8 cellular contexts compared by ENCODE assay signal in the genomic region with DNA sequence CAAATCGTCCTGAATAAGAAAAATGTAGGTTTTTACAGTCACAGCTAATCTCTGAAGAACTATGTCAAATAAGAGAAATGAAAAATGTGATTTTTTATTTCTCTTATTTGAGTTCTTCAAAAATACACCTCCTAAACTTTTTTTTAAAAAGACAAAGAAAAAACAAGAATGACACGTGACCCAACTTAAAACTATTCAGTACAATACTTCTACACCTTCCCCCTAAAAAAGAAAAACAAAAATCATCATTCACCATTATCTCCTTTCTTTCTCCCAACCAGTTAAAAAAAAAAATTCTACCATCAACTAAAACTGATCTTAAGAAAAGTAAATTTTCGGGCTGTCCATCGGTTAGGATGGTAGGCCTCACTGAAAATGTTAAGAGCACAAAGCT. TPM values are rescaled to one million over a fixed set of nuclear protein-coding genes. Genes with fewer than 3 reads are reported as not detected.
DNase-seq lines count a peak whose midpoint lies in the region; ATAC-seq, FAIRE-seq and TF ChIP-seq lines count a peak whose summit lies in the region.

No MANE protein-coding gene starts in this region.

- 53% methylated on average over 4 of the region's 4 CpGs for WGBS in liver
- 9% methylated on average over 4 of the region's 4 CpGs for WGBS in thymus

- H3K4me1 ChIP-seq in astrocyte (ENCODE audit: insufficient read depth, low read length) = peaks cover 19% of the 10 kb centered on the region
- H3K4me1 ChIP-seq in liver (ENCODE audit: control insufficient read depth in 4 of 4, insufficient read depth in 4 of 4, low read length in 3 of 4) = peaks cover 2 to 20% (median 13%) of the 10 kb centered on the region in 4 donors
- peaks cover 5% of the 10 kb centered on the region for H3K4me1 ChIP-seq in thymus (ENCODE audit: control insufficient read depth, insufficient read depth, low read length)

- H4K20me1 ChIP-seq in astrocyte (ENCODE audit: insufficient read depth, low read length) = peaks cover 42% of the 10 kb centered on the region

- TF ChIP-seq RAD21 in liver (IDR thresholded peaks at IDR 0.05) = no peak

- H3K4me3 ChIP-seq in astrocyte (ENCODE audit: insufficient read depth, low read depth, low read length) (peak overlapping the region; percentile 92), liver (ENCODE audit: low read depth in 1 of 3, low read length in 3 of 3) (peak overlapping the region; percentile 4 to 88 (median 86)), thymus (ENCODE audit: low read length) (peak overlapping the region; percentile 92)

- H3K4me1 Mint-ChIP-seq in activated CD4-positive, alpha-beta T cell treated with anti-CD3 and anti-CD28 coated beads, Interleukin-2, amount 10 ng/mL, durations not matched to agents 7 days and 5 days = peaks cover 68% of the 10 kb centered on the region
- H3K4me1 Mint-ChIP-seq in astrocyte (ENCODE audit: low read depth, unreplicated experiment) = peaks cover 18% of the 10 kb centered on the region

- H3K27ac Mint-ChIP-seq in activated CD4-positive, alpha-beta T cell treated with anti-CD3 and anti-CD28 coated beads, Interleukin-2, amount 10 ng/mL, durations not matched to agents 7 days and 5 days = peak overlapping the region; percentile 94
- H3K27ac Mint-ChIP-seq in astrocyte (ENCODE audit: unreplicated experiment) = peak overlapping the region; percentile 100

- no peak for FAIRE-seq in astrocyte (lab: Jason Lieb, UNC)

- TF ChIP-seq CTCF in astrocyte (IDR thresholded peaks at IDR 0.05; ENCODE audit: insufficient read depth, low read depth, low read length) (no peak), liver (IDR thresholded peaks at IDR 0.05; ENCODE audit: low read depth, low read length, missing input control) (no peak)

- POLR2A ChIA-PET in activated CD4-positive, alpha-beta T cell treated with anti-CD3 and anti-CD28 coated beads, Interleukin-2, amount 10 ng/mL, durations not matched to agents 7 days and 5 days (lab: Charles Lee) = interaction anchor here (0.7 to 1.2 kb wide), 2 partner anchors 9 to 55 kb away, joined by 3 read pairs; no protein-coding TSS in a partner anchor

- H3K27me3 ChIP-seq in astrocyte (ENCODE audit: insufficient read depth, low read length) (no peaks in the 10 kb centered on the region), liver (ENCODE audit: control insufficient read depth in 4 of 4, insufficient read depth in 4 of 4, low read length in 3 of 4) (no peaks in the 10 kb centered on the region), thymus (ENCODE audit: control insufficient read depth, insufficient read depth) (no peaks in the 10 kb centered on the region)

- H3K9me3 ChIP-seq in astrocyte (ENCODE audit: insufficient read depth, low read depth, low read length) = no peaks in the 10 kb centered on the region
- H3K9me3 ChIP-seq in liver (ENCODE audit: control insufficient read depth in 4 of 4, low read length in 3 of 4) = no peaks in the 10 kb centered on the region
- no peaks in the 10 kb centered on the region for H3K9me3 ChIP-seq in thymus (ENCODE audit: control insufficient read depth)

- CTCF ChIA-PET in activated CD4-positive, alpha-beta T cell treated with anti-CD3 and anti-CD28 coated beads, Interleukin-2, amount 10 ng/mL, durations not matched to agents 7 days and 5 days (lab: Charles Lee) = interaction anchor here (0.6 to 3.7 kb wide), 6 partner anchors 8 to 108 kb away, joined by 3 to 11 read pairs (median 4); no protein-coding TSS in a partner anchor

- H2AFZ ChIP-seq in astrocyte (ENCODE audit: low read depth, low read length) = no peak overlapping the region

- ATAC-seq in HG02763 (IDR thresholded peaks at IDR 0.05; ENCODE audit: unreplicated experiment) (no peak), HG03521 (IDR thresholded peaks at IDR 0.05; ENCODE audit: unreplicated experiment) (no peak)

- H3K4me3 Mint-ChIP-seq in activated CD4-positive, alpha-beta T cell treated with anti-CD3 and anti-CD28 coated beads, Interleukin-2, amount 10 ng/mL, durations not matched to agents 7 days and 5 days = peak overlapping the region; percentile 85
- peak overlapping the region; percentile 99 for H3K4me3 Mint-ChIP-seq in astrocyte (ENCODE audit: unreplicated experiment)

- no peak for DNase-seq in activated CD4-positive, alpha-beta T cell treated with anti-CD3 and anti-CD28 coated beads, Interleukin-2, amount 10 ng/mL, durations not matched to agents 7 days and 5 days
- no peak for DNase-seq in activated CD4-positive, alpha-beta T cell treated with anti-CD3 and anti-CD28 coated beads, Interleukin-2, amount 50 U/mL, for 4 hours
- no peak for DNase-seq in astrocyte (ENCODE audit: low read depth)
- no peak for DNase-seq in NCI-H2081 (lab: John Stamatoyannopoulos, UW)

- peaks cover 31% of the 10 kb centered on the region for H3K36me3 Mint-ChIP-seq in activated CD4-positive, alpha-beta T cell treated with anti-CD3 and anti-CD28 coated beads, Interleukin-2, amount 10 ng/mL, durations not matched to agents 7 days and 5 days (ENCODE audit: low read depth)
- H3K36me3 Mint-ChIP-seq in astrocyte (ENCODE audit: low read depth, unreplicated experiment) = no peaks in the 10 kb centered on the region

- H3K9me3 Mint-ChIP-seq in activated CD4-positive, alpha-beta T cell treated with anti-CD3 and anti-CD28 coated beads, Interleukin-2, amount 10 ng/mL, durations not matched to agents 7 days and 5 days = no peaks in the 10 kb centered on the region
- no peaks in the 10 kb centered on the region for H3K9me3 Mint-ChIP-seq in astrocyte (ENCODE audit: unreplicated experiment)

- H3K27me3 Mint-ChIP-seq in activated CD4-positive, alpha-beta T cell treated with anti-CD3 and anti-CD28 coated beads, Interleukin-2, amount 10 ng/mL, durations not matched to agents 7 days and 5 days = no peaks in the 10 kb centered on the region
- no peaks in the 10 kb centered on the region for H3K27me3 Mint-ChIP-seq in astrocyte (ENCODE audit: low read depth, unreplicated experiment)

- peaks cover 3% of the 10 kb centered on the region for H3K36me3 ChIP-seq in astrocyte (ENCODE audit: insufficient read depth, low read length)
- H3K36me3 ChIP-seq in liver (ENCODE audit: control insufficient read depth in 4 of 4, insufficient read depth in 3 of 4, low read depth in 1 of 4, low read length in 3 of 4) = no peaks in the 10 kb centered on the region
- H3K36me3 ChIP-seq in thymus (ENCODE audit: control insufficient read depth, insufficient read depth) = no peaks in the 10 kb centered on the region

- H3K27ac ChIP-seq in astrocyte (ENCODE audit: low read depth, low read length) = peak overlapping the region; percentile 88
- H3K27ac ChIP-seq in liver (ENCODE audit: low read depth in 1 of 2, low read length in 2 of 2) = peak overlapping the region; percentile 83 to 90
- peak overlapping the region; percentile 77 for H3K27ac ChIP-seq in thymus (ENCODE audit: low read depth)

- H3K4me2 ChIP-seq in astrocyte (ENCODE audit: low read length) = peak overlapping the region; percentile 99

- H3K9ac ChIP-seq in astrocyte (ENCODE audit: low read length) (peak overlapping the region; percentile 100), liver (ENCODE audit: low read depth in 1 of 2, low read length in 2 of 2) (peak overlapping the region; percentile 68 to 87)

- H3K79me2 ChIP-seq in astrocyte (ENCODE audit: insufficient read depth, low read length) = peaks cover 71% of the 10 kb centered on the region

TF ChIP-seq in liver, 16 proteins besides CTCF, POLR2A, EP300 and RAD21 (continues in another document):
- TF ChIP-seq FOXA1 (IDR thresholded peaks at IDR 0.05) (no peak), YY1 (IDR thresholded peaks at IDR 0.05) (no peak), HNF4A (conservative IDR thresholded peaks at IDR 0.05) (no peak), SP1 (IDR thresholded peaks at IDR 0.05) (no peak), TAF1 (conservative IDR thresholded peaks at IDR 0.05) (no peak)
- TF ChIP-seq, protein P1, sequence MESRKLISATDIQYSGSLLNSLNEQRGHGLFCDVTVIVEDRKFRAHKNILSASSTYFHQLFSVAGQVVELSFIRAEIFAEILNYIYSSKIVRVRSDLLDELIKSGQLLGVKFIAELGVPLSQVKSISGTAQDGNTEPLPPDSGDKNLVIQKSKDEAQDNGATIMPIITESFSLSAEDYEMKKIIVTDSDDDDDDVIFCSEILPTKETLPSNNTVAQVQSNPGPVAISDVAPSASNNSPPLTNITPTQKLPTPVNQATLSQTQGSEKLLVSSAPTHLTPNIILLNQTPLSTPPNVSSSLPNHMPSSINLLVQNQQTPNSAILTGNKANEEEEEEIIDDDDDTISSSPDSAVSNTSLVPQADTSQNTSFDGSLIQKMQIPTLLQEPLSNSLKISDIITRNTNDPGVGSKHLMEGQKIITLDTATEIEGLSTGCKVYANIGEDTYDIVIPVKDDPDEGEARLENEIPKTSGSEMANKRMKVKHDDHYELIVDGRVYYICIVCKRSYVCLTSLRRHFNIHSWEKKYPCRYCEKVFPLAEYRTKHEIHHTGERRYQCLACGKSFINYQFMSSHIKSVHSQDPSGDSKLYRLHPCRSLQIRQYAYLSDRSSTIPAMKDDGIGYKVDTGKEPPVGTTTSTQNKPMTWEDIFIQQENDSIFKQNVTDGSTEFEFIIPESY (IDR thresholded peaks at IDR 0.05) = no peak
- TF ChIP-seq, protein P2, sequence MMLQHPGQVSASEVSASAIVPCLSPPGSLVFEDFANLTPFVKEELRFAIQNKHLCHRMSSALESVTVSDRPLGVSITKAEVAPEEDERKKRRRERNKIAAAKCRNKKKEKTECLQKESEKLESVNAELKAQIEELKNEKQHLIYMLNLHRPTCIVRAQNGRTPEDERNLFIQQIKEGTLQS (IDR thresholded peaks at IDR 0.05) = no peak

RNA-seq across cellular contexts. Expression of a gene that starts 2.1 kb away (rescaled TPM):
- total RNA-seq in activated CD4-positive, alpha-beta T cell treated with anti-CD3 and anti-CD28 coated beads, Interleukin-2, amount 10 ng/mL, durations not matched to agents 7 days and 5 days = 100 to 1,000 TPM; 133 to 145 TPM
- total RNA-seq in astrocyte (48.0 and 54.0 TPM in 2 replicates), liver (10 to 100 TPM; 13.0 to 34.6 TPM)
- polyA plus RNA-seq in liver (10 to 100 TPM in 1 of 2 donors, 1 to 10 TPM in 1; 2.9 to 10.5 TPM), thymus (60.6 TPM)

RNA-seq across cellular contexts. Expression of a gene that starts 55.9 kb away (rescaled TPM):
- total RNA-seq in activated CD4-positive, alpha-beta T cell treated with anti-CD3 and anti-CD28 coated beads, Interleukin-2, amount 10 ng/mL, durations not matched to agents 7 days and 5 days = 10 to 100 TPM; 29.2 to 32.2 TPM
- total RNA-seq in astrocyte = 29.9 and 31.3 TPM in 2 replicates
- total RNA-seq in liver = 1 to 10 TPM; 6.1 to 9.5 TPM
- 1 to 10 TPM; 6.7 to 8.4 TPM for polyA plus RNA-seq in liver
- polyA plus RNA-seq in thymus = 83.7 TPM
